In genomic region chr3:127002195-127003174, GRCh38 we compare ENCODE assay signal across 7 cellular contexts. TPM values are rescaled to one million over a fixed set of nuclear protein-coding genes. Genes with fewer than 3 reads are reported as not detected.
A peak's percentile ranks its signal among the peaks of the same experiment; 100 is the strongest.
DNase-seq lines count a peak whose midpoint lies in the region; ATAC-seq and TF ChIP-seq lines count a peak whose summit lies in the region.

No MANE protein-coding gene starts in this region.

- H3K4me2 ChIP-seq in Karpas-422 (ENCODE audit: low read depth, low read length, poor library complexity, severe bottlenecking) = peak overlapping the region; percentile 27

- peaks cover 3% of the 10 kb centered on the region; the same call in 1 of the 2 replicates for H4K20me1 ChIP-seq in Karpas-422 (ENCODE audit: insufficient read depth, low read depth, low read length)

- ATAC-seq in right lobe of liver (peak; percentile 60 to 78 (median 74)), GM18868 (IDR thresholded peaks at IDR 0.05; ENCODE audit: unreplicated experiment) (no peak)

- H3K4me1 ChIP-seq in Karpas-422 (ENCODE audit: low read length) (peaks cover 20% of the 10 kb centered on the region), right lobe of liver (no peaks in the 10 kb centered on the region), thymus (ENCODE audit: control insufficient read depth, insufficient read depth, low read length) (no peaks in the 10 kb centered on the region)

- peak in 3 of 4 donors; percentile 14 to 30 (median 30) for TF ChIP-seq CTCF in right lobe of liver (IDR thresholded peaks at IDR 0.05)

- in situ Hi-C loops in ACHN (cut with HindIII; ENCODE audit: low pct_ligation_motif_present, low pct_unique_long_range_greater_than_20kb, low sequenced_read_pairs) = no loop called here

- WGBS in right lobe of liver (ENCODE audit: insufficient coverage, low coverage, low lambda C conversion rate, missing lambda C conversion rate) = 91% methylated on average over 4 of the region's 26 CpGs
- 85% methylated on average over 26 of the region's 26 CpGs for WGBS in thymus

- no peaks in the 10 kb centered on the region for H3K79me2 ChIP-seq in Karpas-422 (ENCODE audit: low read length)

- no peaks in the 10 kb centered on the region for H3K9me3 ChIP-seq in Karpas-422 (ENCODE audit: low read length)
- H3K9me3 ChIP-seq in right lobe of liver = no peaks in the 10 kb centered on the region
- no peaks in the 10 kb centered on the region for H3K9me3 ChIP-seq in thymus (ENCODE audit: control insufficient read depth)

- H3K4me3 ChIP-seq in Karpas-422 (ENCODE audit: low read length) = no peak overlapping the region
- no peak overlapping the region for H3K4me3 ChIP-seq in right lobe of liver
- H3K4me3 ChIP-seq in thymus (ENCODE audit: low read length) = no peak overlapping the region

- H3K36me3 ChIP-seq in Karpas-422 (ENCODE audit: insufficient read depth, low read length) (no peaks in the 10 kb centered on the region), right lobe of liver (no peaks in the 10 kb centered on the region), thymus (ENCODE audit: control insufficient read depth, insufficient read depth) (peaks cover 5% of the 10 kb centered on the region)

- no peaks in the 10 kb centered on the region for H3K9me2 ChIP-seq in Karpas-422 (replicated peaks; ENCODE audit: insufficient read depth, low read length)

- intact Hi-C loops in right lobe of liver (cut with DNase I) = no loop called here

- H2AFZ ChIP-seq in Karpas-422 (ENCODE audit: low read length) = no peak overlapping the region

- H3K27me3 ChIP-seq in Karpas-422 (ENCODE audit: low read length) (no peaks in the 10 kb centered on the region), right lobe of liver (no peaks in the 10 kb centered on the region), thymus (ENCODE audit: control insufficient read depth, insufficient read depth) (no peaks in the 10 kb centered on the region)

- no peak for DNase-seq in Karpas-422
- DNase-seq in dermis microvascular lymphatic vessel endothelial cell (ENCODE audit: low read depth in 2 of 2) = peak; percentile 65 to 84
- DNase-seq in right lobe of liver = peak in 2 of 3 donors; percentile 55 to 59
- DNase-seq in NCI-H446 treated with DMSO at 0.1 percent for 48 hours (lab: John Stamatoyannopoulos, UW) = no peak
- DNase-seq in ACHN = no peak

- no peak overlapping the region for H3K9ac ChIP-seq in Karpas-422 (ENCODE audit: low read length)

- H3K27ac ChIP-seq in Karpas-422 (ENCODE audit: low read length) (no peak overlapping the region), right lobe of liver (peak overlapping the region in 2 of 3 donors; percentile 15 to 29), thymus (ENCODE audit: low read depth) (peak overlapping the region; percentile 80)

- peak; percentile 23 for TF ChIP-seq POLR2A in right lobe of liver (IDR thresholded peaks at IDR 0.05)

RNA-seq across cellular contexts. Expression of gene PLXNA1, which starts 19.6 kb away (rescaled TPM):
- 7.5 and 15.8 TPM in 2 replicates for total RNA-seq in Karpas-422 (2014; rRNA removed; shearing (Covaris generic); ENCODE audit: low replicate concordance)
- 14.1 and 21.7 TPM in 2 replicates for total RNA-seq in dermis microvascular lymphatic vessel endothelial cell
- 1 to 10 TPM; 2.0 to 8.7 (median 5.6) TPM for total RNA-seq in right lobe of liver
- 9.6 TPM for polyA plus RNA-seq in thymus

Comparison
In these comparisons a context has a peak if more than half of its experiments do, and no peak if none do; other contexts are left out.
1. DNase-seq: peak in dermis microvascular lymphatic vessel endothelial cell (2 of 2) and right lobe of liver (2 of 3); none in Karpas-422 (single experiment), NCI-H446 treated with DMSO at 0.1 percent for 48 hours (single experiment) and ACHN (single experiment).